1 cellular context compared by ENCODE assay signal in the genomic region with DNA sequence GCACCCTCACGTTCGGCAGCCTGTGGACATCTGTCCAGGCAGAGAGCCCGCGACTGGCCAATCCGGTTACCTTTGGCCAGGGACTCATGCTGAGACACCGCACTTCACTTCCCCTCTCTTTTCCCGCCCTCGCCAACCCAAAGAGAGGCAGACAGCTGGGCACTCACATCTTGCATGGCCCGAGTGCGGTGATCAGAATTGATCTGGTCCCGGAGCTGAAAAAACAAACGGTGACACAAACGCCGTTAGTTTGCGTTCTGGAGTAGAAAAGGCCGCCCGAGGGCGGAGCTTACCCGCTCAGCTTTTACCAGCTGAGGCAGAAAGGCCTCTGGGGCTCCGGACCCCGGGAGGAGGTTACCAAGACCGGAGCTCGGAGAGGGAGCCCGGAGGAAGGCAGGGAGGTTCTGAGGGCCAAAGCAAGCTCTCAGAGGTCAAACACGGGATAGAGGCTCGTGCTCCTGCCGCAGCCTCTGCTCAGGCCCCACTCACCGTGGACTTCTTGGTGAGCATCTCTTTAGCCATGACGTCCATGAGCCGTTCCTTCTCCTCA.
TF ChIP-seq lines count a peak whose summit lies in the region.

No MANE protein-coding gene starts in this region.

TF ChIP-seq in GM23338, 12 proteins besides CTCF, POLR2A, EP300 and RAD21 (continued from another document):
- TF ChIP-seq REST (IDR thresholded peaks at IDR 0.05; ENCODE audit: unreplicated experiment) (no peak), ZNF114 (CRISPR knock-in tag; IDR thresholded peaks at IDR 0.05) (no peak), EZH2 (IDR thresholded peaks at IDR 0.05; ENCODE audit: low read depth, unreplicated experiment) (no peak), STAT1 (IDR thresholded peaks at IDR 0.05; ENCODE audit: unreplicated experiment) (no peak), CREB1 (CRISPR knock-in tag; IDR thresholded peaks at IDR 0.05; ENCODE audit: low read depth) (no peak)
